In the genomic region with DNA sequence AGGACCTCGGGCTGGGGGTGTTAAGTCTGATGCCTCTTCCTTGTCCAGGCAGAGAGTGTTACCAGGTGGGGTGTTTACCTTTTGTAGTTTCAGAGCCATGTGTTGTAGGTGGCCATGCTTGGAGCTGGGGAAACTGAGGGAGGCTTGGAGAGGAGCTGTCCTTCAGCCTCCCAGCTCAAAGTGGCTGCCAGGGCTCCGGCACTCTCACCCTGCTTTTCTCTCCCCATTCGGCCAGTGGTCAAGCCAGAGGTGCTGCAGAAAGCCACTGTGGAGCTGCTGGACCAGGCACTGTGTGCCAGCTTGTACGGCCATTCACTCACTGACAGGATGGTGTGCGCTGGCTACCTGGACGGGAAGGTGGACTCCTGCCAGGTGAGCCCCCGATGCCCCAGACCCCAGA, we compare ENCODE assay signal across 31 cellular contexts. TPM values are rescaled to one million over a fixed set of nuclear protein-coding genes. Genes with fewer than 3 reads are reported as not detected.
"Had no signal": no experiment of that assay in that cellular context is flagged by ENCODE, and none has a peak within 500 bp of the region (broad histone marks: within the 10 kb centered on the region; RNA-seq: fewer than 3 reads in every experiment).

No MANE protein-coding gene starts in this region.

- H3K4me1 ChIP-seq: colonic mucosa, esophagus squamous epithelium, gastrocnemius medialis, heart right ventricle, left lung, lower lobe of right lung had no signal

- H3K4me1 Mint-ChIP-seq: endodermal cell, mesothelial cell of epicardium, naive B cell had no signal

- H3K36me3 Mint-ChIP-seq: mesothelial cell of epicardium had no signal

- ATAC-seq: effector memory CD8-positive, alpha-beta T cell; gastrocnemius medialis; heart right ventricle; left cardiac atrium; left lung; left ventricle myocardium superior; lower lobe of right lung; mucosa of descending colon had no signal

- H3K27ac Mint-ChIP-seq: effector memory CD8-positive, alpha-beta T cell; endodermal cell; mesothelial cell of epicardium; naive B cell had no signal

- H3K27ac ChIP-seq: colonic mucosa, epithelial cell of prostate, esophagus squamous epithelium, gastrocnemius medialis, heart right ventricle, left lung, lower lobe of right lung had no signal

- H3K4me3 ChIP-seq: colonic mucosa, esophagus squamous epithelium, gastrocnemius medialis, heart right ventricle, left lung, lower lobe of right lung, mucosa of descending colon had no signal

- DNase-seq: colonic mucosa; cortex of kidney; effector CD8-positive, alpha-beta T cell; effector memory CD8-positive, alpha-beta T cell; endodermal cell; erythroblast; esophagus squamous epithelium; foreskin fibroblast; foreskin melanocyte; gastrocnemius medialis; glutamatergic neuron; head of caudate nucleus; heart right ventricle; hippocampal formation; left cardiac atrium; left lung; left ventricle myocardium superior; lower lobe of right lung; mesenchymal stem cell; mucosa of descending colon; naive B cell had no signal

- H3K9me3 ChIP-seq: colonic mucosa, gastrocnemius medialis, left lung, lower lobe of right lung, mucosa of descending colon had no signal

- H3K9me3 Mint-ChIP-seq: effector memory CD8-positive, alpha-beta T cell had no signal

- H3K4me3 Mint-ChIP-seq: dendritic cell treated with granulocyte-macrophage colony-stimulating factor and Interleukin-4, amounts not matched to agents 40 ng/mL and 50 ng/mL, for 4 days; effector memory CD8-positive, alpha-beta T cell; endodermal cell; mesothelial cell of epicardium had no signal

- H3K36me3 ChIP-seq: colonic mucosa, esophagus squamous epithelium, gastrocnemius medialis, heart right ventricle, left lung, lower lobe of right lung had no signal

RNA-seq across cellular contexts. Expression of gene TMPRSS9, which starts 50.0 kb away (rescaled TPM):
- total RNA-seq: dermis microvascular lymphatic vessel endothelial cell, esophagus mucosa, gastrocnemius medialis, glomerular endothelial cell, heart right ventricle, kidney epithelial cell, left cardiac atrium, left lung, left ventricle myocardium superior, lower leg skin, lower lobe of right lung, mesenteric fat pad, myocyte had no signal
